ENCODE assay signal across 19 cellular contexts in the genomic region with DNA sequence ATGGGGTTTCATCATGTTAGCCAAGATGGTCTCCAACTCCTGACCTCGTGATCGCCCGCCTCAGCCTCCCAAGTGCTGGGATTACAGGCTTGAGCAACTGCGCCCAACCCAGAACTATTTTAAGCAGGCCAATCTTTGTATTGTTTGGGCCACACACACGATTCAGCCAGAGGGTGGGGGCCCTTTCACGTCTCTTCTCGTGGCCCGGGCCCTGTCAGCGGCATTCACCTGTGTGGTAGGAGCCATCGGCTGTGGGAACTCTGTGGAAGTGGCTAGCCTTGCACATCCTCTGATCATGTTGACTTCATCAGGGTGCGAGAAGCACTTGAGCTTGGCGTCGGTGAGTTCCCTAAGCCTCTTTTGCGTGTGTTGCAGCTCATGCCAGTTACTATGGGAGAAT. TPM values are rescaled to one million over a fixed set of nuclear protein-coding genes. Genes with fewer than 3 reads are reported as not detected.
DNase-seq lines count a peak whose midpoint lies in the region; ATAC-seq, FAIRE-seq and TF ChIP-seq lines count a peak whose summit lies in the region.
"Had no signal": no experiment of that assay in that cellular context is flagged by ENCODE, and none has a peak within 500 bp of the region (broad histone marks: within the 10 kb centered on the region; RNA-seq: fewer than 3 reads in every experiment).

No MANE protein-coding gene starts in this region.

- H3K27me3 ChIP-seq in H1 (replicated peaks in 1 of 4; ENCODE audit: control insufficient read depth in 3 of 4, extremely low read depth in 1 of 4, insufficient read depth in 3 of 4, low read length in 3 of 4) (no peaks in the 10 kb centered on the region), osteoblast (ENCODE audit: insufficient read depth, low read length) (no peaks in the 10 kb centered on the region), BE2C (no peaks in the 10 kb centered on the region)
- H3K27me3 ChIP-seq: BLaER1 had no signal

- POLR2A ChIA-PET in H1 (lab: Charles Lee; ENCODE audit: partially characterized antibody): no interaction called here
- POLR2A ChIA-PET in HEK293T (lab: Yijun Ruan, JAX): no interaction called here

- H2BK12ac ChIP-seq in H1 (ENCODE audit: low read depth, low read length): no peak overlapping the region

- 88% methylated on average over 14 of the region's 14 CpGs; no CpG with 5 or more reads in 1 of the 2 experiments for WGBS in H1 (ENCODE audit: extremely low coverage in 1 of 2, insufficient coverage in 1 of 2, insufficient read length in 1 of 2, insufficient replicate concordance in 2 of 2, low coverage in 1 of 2, low lambda C conversion rate in 2 of 2, missing lambda C conversion rate in 1 of 2), 2 experiments

- no peak overlapping the region for H3K18ac ChIP-seq in H1 (ENCODE audit: extremely low read depth, low read length)

- no peaks in the 10 kb centered on the region for H3K4me1 Mint-ChIP-seq in chondrocyte (ENCODE audit: low read depth)
- H3K4me1 Mint-ChIP-seq: CD14-positive monocyte had no signal

- H3K4me3 Mint-ChIP-seq in chondrocyte (ENCODE audit: unreplicated experiment): no peak overlapping the region
- H3K4me3 Mint-ChIP-seq: CD14-positive monocyte; CD4-positive, alpha-beta memory T cell had no signal

- H4K20me1 ChIP-seq in H1 (replicated peaks in 1 of 2; ENCODE audit: control insufficient read depth in 1 of 2, insufficient read depth in 2 of 2, low read length in 2 of 2) (peaks cover 0 to 14% of the 10 kb centered on the region in 2 experiments), osteoblast (ENCODE audit: insufficient read depth, low read length) (peaks cover 2% of the 10 kb centered on the region)

- H3K4me2 ChIP-seq in H1 (ENCODE audit: insufficient read depth in 1 of 2, low read depth in 2 of 2, low read length in 2 of 2): no peak overlapping the region
- H3K4me2 ChIP-seq in osteoblast (ENCODE audit: insufficient read depth, low read length): no peak overlapping the region
- H3K4me2 ChIP-seq: A549, BLaER1 had no signal

- DNase-seq in Right ventricle myocardium superior (peak; percentile 32), cardiac septum (ENCODE audit: low spot score) (no peak), H1 (ENCODE audit: low read depth in 1 of 2, low spot score in 2 of 2) (no peak), osteoblast (ENCODE audit: insufficient read length, low spot score, missing footprints) (peak; percentile 46), HEK293T (ENCODE audit: extremely low spot score) (no peak), chondrocyte (ENCODE audit: low spot score) (no peak), BE2C (no peak)
- DNase-seq: AML-193; CD4-positive, alpha-beta memory T cell; DMS153; DMS79; GDM1 had no signal

- no peak overlapping the region for H4K8ac ChIP-seq in H1 (ENCODE audit: extremely low read depth, insufficient read depth, low read length)

- H3K36me3 ChIP-seq in H1 (ENCODE audit: control insufficient read depth in 2 of 4, insufficient read depth in 4 of 4, low read length in 3 of 4) (peaks cover 8 to 58% (median 43%) of the 10 kb centered on the region in 4 experiments; a peak in 7 of 8 replicates), osteoblast (ENCODE audit: insufficient read depth, low read length) (peaks cover 37% of the 10 kb centered on the region), BE2C (peaks cover 54% of the 10 kb centered on the region)

- peaks cover 2% of the 10 kb centered on the region; the same call in 1 of the 2 replicates for H3K79me1 ChIP-seq in H1 (ENCODE audit: low read depth, low read length)

- H3K27me3 Mint-ChIP-seq in chondrocyte (ENCODE audit: low read depth): no peaks in the 10 kb centered on the region
- H3K27me3 Mint-ChIP-seq: CD4-positive, alpha-beta memory T cell had no signal

- ATAC-seq in Right ventricle myocardium superior (ENCODE audit: poor library complexity): no peak
- ATAC-seq: A549 had no signal

- H2BK120ac ChIP-seq in H1 (replicated peaks; ENCODE audit: low read depth, low read length): no peak overlapping the region

- no peak for TF ChIP-seq RAD21 in H1 (IDR thresholded peaks at IDR 0.05 in 1 of 2, conservative IDR thresholded peaks at IDR 0.05 in 1 of 2; ENCODE audit: low read depth in 2 of 2, low read length in 2 of 2)

- H3K9me3 ChIP-seq in H1 (ENCODE audit: insufficient read depth in 2 of 2, low read depth in 1 of 2, low read length in 1 of 2) (peaks cover 0 to 2% of the 10 kb centered on the region in 2 experiments; a peak in 1 of 4 replicates), osteoblast (ENCODE audit: low read depth, low read length) (no peaks in the 10 kb centered on the region), BE2C (no peaks in the 10 kb centered on the region)
- H3K9me3 ChIP-seq: A549, HAP-1 had no signal

- no peak overlapping the region for H2BK20ac ChIP-seq in H1 (ENCODE audit: low read length)

- peaks cover 0 to 27% of the 10 kb centered on the region in 2 experiments; a peak in 1 of 4 replicates for H3K79me2 ChIP-seq in H1 (ENCODE audit: control insufficient read depth in 1 of 2, insufficient read depth in 2 of 2, low read length in 2 of 2)
- peaks cover 20% of the 10 kb centered on the region for H3K79me2 ChIP-seq in osteoblast (ENCODE audit: insufficient read depth, low read length)

- H2AFZ ChIP-seq in H1 (ENCODE audit: low read length) (no peak overlapping the region), osteoblast (ENCODE audit: low read length) (no peak overlapping the region)

- H3K9me3 Mint-ChIP-seq in chondrocyte (ENCODE audit: low read depth): no peaks in the 10 kb centered on the region

- H3K27ac ChIP-seq in H1 (ENCODE audit: low read depth, low read length) (no peak overlapping the region), osteoblast (ENCODE audit: low read depth, low read length) (no peak overlapping the region)
- H3K27ac ChIP-seq: 22Rv1, A549, BLaER1 had no signal

- no peak overlapping the region for H4K5ac ChIP-seq in H1 (ENCODE audit: insufficient read length, low read depth, low read length)

- no peak overlapping the region for H4K91ac ChIP-seq in H1 (replicated peaks; ENCODE audit: insufficient read length, low read length)

- H3K4me1 ChIP-seq in H1 (replicated peaks in 1 of 4; ENCODE audit: control insufficient read depth in 3 of 4, insufficient read depth in 4 of 4, low read length in 3 of 4) (no peaks in the 10 kb centered on the region), osteoblast (ENCODE audit: insufficient read depth, low read length) (no peaks in the 10 kb centered on the region), BE2C (no peaks in the 10 kb centered on the region)
- H3K4me1 ChIP-seq: A549, BLaER1, HAP-1 had no signal

- CTCF ChIA-PET in H1 (lab: Charles Lee; ENCODE audit: partially characterized antibody): interaction anchor here (0.8 to 1.4 kb wide), 3 partner anchors 10 to 27 kb away, joined by 3 to 5 read pairs (median 3); no protein-coding TSS in a partner anchor
- CTCF ChIA-PET in HEK293T (lab: Yijun Ruan, JAX): no interaction called here

- H3K36me3 Mint-ChIP-seq in chondrocyte (ENCODE audit: low read depth): peaks cover 19% of the 10 kb centered on the region

- H3K4ac ChIP-seq in H1 (replicated peaks; ENCODE audit: insufficient read length, low read depth, low read length): no peak overlapping the region

- H2AK5ac ChIP-seq in H1 (ENCODE audit: low read depth, low read length): no peak overlapping the region

- H3K23ac ChIP-seq in H1 (ENCODE audit: insufficient read length): no peak overlapping the region

- no peak for TF ChIP-seq POLR2A in H1 (IDR thresholded peaks at IDR 0.05; ENCODE audit: control extremely low read depth in 1 of 2, low read depth in 2 of 2, low read length in 2 of 2)

- no peak overlapping the region for H3K27ac Mint-ChIP-seq in chondrocyte (ENCODE audit: unreplicated experiment)
- H3K27ac Mint-ChIP-seq: CD14-positive monocyte had no signal

- H3K56ac ChIP-seq in H1 (replicated peaks; ENCODE audit: insufficient read length, low read depth, low read length): no peak overlapping the region

- H3K4me3 ChIP-seq in H1 (ENCODE audit: extremely low read depth in 1 of 4, insufficient read depth in 2 of 4, low read depth in 3 of 4, low read length in 4 of 4): no peak overlapping the region
- no peak overlapping the region for H3K4me3 ChIP-seq in osteoblast (ENCODE audit: insufficient read depth, low read length)
- no peak overlapping the region for H3K4me3 ChIP-seq in BE2C (ENCODE audit: low read depth, low read length)
- H3K4me3 ChIP-seq: A549, BLaER1, HAP-1 had no signal

- intact Hi-C loops in Right ventricle myocardium superior (cut with DNase I): no loop called here
- intact Hi-C loops in cardiac septum (cut with DNase I): no loop called here

- no peak for FAIRE-seq in H1 (lab: Jason Lieb, UNC)
- FAIRE-seq: A549, GM12892, GM18507 had no signal

- H3K14ac ChIP-seq in H1 (ENCODE audit: insufficient read length): no peak overlapping the region

- H2BK5ac ChIP-seq in H1 (ENCODE audit: low read depth, low read length): 0 out of 2 replicates have a peak overlapping the region, but pooled peaks have one; percentile 18

- TF ChIP-seq CTCF in H1 (IDR thresholded peaks at IDR 0.05; ENCODE audit: control extremely low read depth in 1 of 3, insufficient read depth in 1 of 3, low read depth in 1 of 3, low read length in 3 of 3) (no peak), osteoblast (IDR thresholded peaks at IDR 0.05; ENCODE audit: extremely low read depth, low read depth, low read length) (no peak), chondrocyte (IDR thresholded peaks at IDR 0.05) (no peak), BE2C (IDR thresholded peaks at IDR 0.05; ENCODE audit: low read depth, low read length) (no peak)

- TF ChIP-seq EP300 in H1 (IDR thresholded peaks at IDR 0.05; ENCODE audit: borderline replicate concordance in 1 of 2, low read depth in 2 of 2, low read length in 2 of 2): no peak

- no peaks in the 10 kb centered on the region for H3K23me2 ChIP-seq in H1 (ENCODE audit: low read depth, low read length)

- no peak overlapping the region for H2BK15ac ChIP-seq in H1 (ENCODE audit: low read length)

- H3K9ac ChIP-seq in H1 (replicated peaks in 1 of 4; ENCODE audit: extremely low read depth in 1 of 4, low read depth in 3 of 4, low read length in 3 of 4): no peak overlapping the region
- H3K9ac ChIP-seq: BLaER1 had no signal

RNA-seq across cellular contexts. Expression of gene SUN1, which starts 16.9 kb away (rescaled TPM):
- total RNA-seq in Right ventricle myocardium superior (177 TPM), cardiac septum (153 TPM), osteoblast (109 and 126 TPM in 2 replicates), chondrocyte (125 to 139 TPM (median 134 TPM) in 3 replicates)
- 105 and 108 TPM in 2 replicates for total RNA-seq in H1 (2021; fragmentation: NEBNext Ultra II Directional; extraction: Animal tissue kit (Norgen Biotek cat#: 25700))
- polyA plus RNA-seq in H1 (2011; rRNA removed): 158 and 324 TPM in 2 replicates
- 235 TPM for polyA plus RNA-seq in H1 (2011; cell fraction: cytosol; rRNA removed)
- polyA plus RNA-seq in H1 (2011; cell fraction: nucleus; rRNA removed): 512 TPM
- 69.8 to 110 TPM (median 95.7 TPM) in 4 replicates for polyA plus RNA-seq in H1 (2012, experiment 1 of 2)
- polyA plus RNA-seq in H1 (2012, experiment 2 of 2): 31.4 TPM
- polyA plus RNA-seq in H1 (2013, experiment 1 of 2): 110 TPM
- polyA plus RNA-seq in H1 (2013, experiment 2 of 2): 106 TPM
- polyA minus RNA-seq in H1 (2011; rRNA and poly(A)+ RNA removed): 149 and 180 TPM in 2 replicates
- 83.6 TPM for polyA minus RNA-seq in H1 (2011; cell fraction: cytosol; rRNA and poly(A)+ RNA removed)
- 211 TPM for polyA minus RNA-seq in H1 (2011; cell fraction: nucleus; rRNA and poly(A)+ RNA removed)
- polyA plus RNA-seq in BE2C (2012; ENCODE audit: insufficient read depth, insufficient read length, low read depth): 196 TPM

RNA-seq across cellular contexts. Expression of gene GET4, which starts 27.2 kb away (rescaled TPM):
- total RNA-seq in Right ventricle myocardium superior (20.6 TPM), cardiac septum (21.3 TPM), osteoblast (17.7 and 18.9 TPM in 2 replicates), chondrocyte (26.8 to 34.7 TPM (median 28.0 TPM) in 3 replicates)
- 52.1 and 56.7 TPM in 2 replicates for total RNA-seq in H1 (2021; fragmentation: NEBNext Ultra II Directional; extraction: Animal tissue kit (Norgen Biotek cat#: 25700))
- polyA plus RNA-seq in H1 (2011; rRNA removed): 74.1 and 95.0 TPM in 2 replicates
- polyA plus RNA-seq in H1 (2011; cell fraction: cytosol; rRNA removed): 73.5 TPM
- polyA plus RNA-seq in H1 (2011; cell fraction: nucleus; rRNA removed): 137 TPM
- 42.9 to 72.1 TPM (median 69.9 TPM) in 4 replicates for polyA plus RNA-seq in H1 (2012, experiment 1 of 2)
- 52.9 TPM for polyA plus RNA-seq in H1 (2012, experiment 2 of 2)
- 40.9 TPM for polyA plus RNA-seq in H1 (2013, experiment 1 of 2)
- polyA plus RNA-seq in H1 (2013, experiment 2 of 2): 40.1 TPM
- polyA minus RNA-seq in H1 (2011; rRNA and poly(A)+ RNA removed): 17.7 and 19.3 TPM in 2 replicates
- polyA minus RNA-seq in H1 (2011; cell fraction: cytosol; rRNA and poly(A)+ RNA removed): 28.7 TPM
- 22.5 TPM for polyA minus RNA-seq in H1 (2011; cell fraction: nucleus; rRNA and poly(A)+ RNA removed)
- polyA plus RNA-seq in BE2C (2012; ENCODE audit: insufficient read depth, insufficient read length, low read depth): 190 TPM

Comparison
In these comparisons a context has a peak if more than half of its experiments do, and no peak if none do; other contexts are left out.
1. DNase-seq: peak in Right ventricle myocardium superior (single experiment) and osteoblast (single experiment); none in cardiac septum (single experiment), H1 (0 of 2), HEK293T (single experiment), chondrocyte (single experiment) and BE2C (single experiment).